Comparison of ENCODE assay signal across 10 cellular contexts in the genomic region with DNA sequence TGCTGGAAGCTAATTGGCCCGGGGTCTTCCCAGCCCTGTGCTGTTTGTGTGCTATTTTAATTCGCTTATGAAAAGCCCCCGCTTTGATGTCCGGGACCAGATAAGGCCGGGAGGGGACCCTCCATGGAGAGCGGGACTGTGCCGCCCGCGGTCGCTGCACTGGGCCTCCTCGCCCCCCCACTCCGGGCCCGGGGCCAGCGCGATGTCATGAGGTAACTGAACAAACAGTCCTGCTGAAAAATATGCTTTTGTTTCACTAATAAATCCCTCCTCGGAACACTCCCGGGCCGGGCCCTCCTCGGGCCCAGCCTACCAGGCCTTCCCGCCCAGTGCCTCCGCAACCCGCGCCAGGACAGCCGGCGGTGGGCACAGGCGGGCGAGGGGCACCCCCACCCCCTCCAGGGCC.
DNase-seq lines count a peak whose midpoint lies in the region; ATAC-seq and TF ChIP-seq lines count a peak whose summit lies in the region.
"Had no signal": no experiment of that assay in that cellular context is flagged by ENCODE, and none has a peak within 500 bp of the region (broad histone marks: within the 10 kb centered on the region; RNA-seq: fewer than 3 reads in every experiment).

No MANE protein-coding gene starts in this region.

- DNase-seq in DMS153 treated with DMSO at 0.1 percent for 48 hours (lab: John Stamatoyannopoulos, UW; ENCODE audit: unreplicated experiment) (peak; percentile 11), WTC11 (ENCODE audit: low spot score) (peak; percentile 9), left cardiac atrium (peak; percentile 72), prostate gland (ENCODE audit: low spot score) (peak; percentile 84), T1000 (lab: John Stamatoyannopoulos, UW) (no peak)
- no peak for DNase-seq in activated CD4-positive, alpha-beta T cell treated with anti-CD3 and anti-CD28 coated beads, Interleukin-2, amount 10 ng/mL, durations not matched to agents 24 days and 14 days
- DNase-seq: activated CD4-positive, alpha-beta T cell treated with anti-CD3 and anti-CD28 coated beads, Interleukin-2, amount 50 U/mL, for 4 hours; GF-D8 had no signal

- no peaks in the 10 kb centered on the region for H3K9me3 ChIP-seq in prostate gland

- H3K27me3 ChIP-seq in prostate gland (replicated peaks; ENCODE audit: insufficient read depth), result no peaks in the 10 kb centered on the region

- H3K9me3 Mint-ChIP-seq in WTC11, result no peaks in the 10 kb centered on the region
- no peaks in the 10 kb centered on the region for H3K9me3 Mint-ChIP-seq in activated CD4-positive, alpha-beta T cell treated with anti-CD3 and anti-CD28 coated beads, Interleukin-2, amount 10 ng/mL, durations not matched to agents 24 days and 14 days

- WGBS in prostate gland, result 8% methylated on average over 27 of the region's 27 CpGs

- no peaks in the 10 kb centered on the region for H3K36me3 ChIP-seq in prostate gland

- H3K27ac Mint-ChIP-seq in WTC11, result no peak overlapping the region
- no peak overlapping the region for H3K27ac Mint-ChIP-seq in activated CD4-positive, alpha-beta T cell treated with anti-CD3 and anti-CD28 coated beads, Interleukin-2, amount 10 ng/mL, durations not matched to agents 24 days and 14 days

- CTCF ChIA-PET in WTC11 (lab: Charles Lee), result no interaction called here

- H3K4me3 ChIP-seq in prostate gland, result peak overlapping the region in 1 of 2 donors; percentile 2

- ATAC-seq in WTC11 (no peak), left cardiac atrium (peak; percentile 52 to 56), HG03520 (IDR thresholded peaks at IDR 0.05; ENCODE audit: unreplicated experiment) (no peak), HG03159 (IDR thresholded peaks at IDR 0.05; ENCODE audit: unreplicated experiment) (no peak)

- no peak for TF ChIP-seq CTCF in WTC11 (IDR thresholded peaks at IDR 0.05)
- no peak for TF ChIP-seq CTCF in prostate gland (IDR thresholded peaks at IDR 0.05)

- peak; percentile 42 for TF ChIP-seq POLR2A in prostate gland (IDR thresholded peaks at IDR 0.05)

- no peak overlapping the region for H3K4me3 Mint-ChIP-seq in WTC11
- H3K4me3 Mint-ChIP-seq in activated CD4-positive, alpha-beta T cell treated with anti-CD3 and anti-CD28 coated beads, Interleukin-2, amount 10 ng/mL, durations not matched to agents 24 days and 14 days, result no peak overlapping the region

- H3K27me3 Mint-ChIP-seq in WTC11 (ENCODE audit: low read depth), result peaks cover 77% of the 10 kb centered on the region
- H3K27me3 Mint-ChIP-seq in activated CD4-positive, alpha-beta T cell treated with anti-CD3 and anti-CD28 coated beads, Interleukin-2, amount 10 ng/mL, durations not matched to agents 24 days and 14 days, result no peaks in the 10 kb centered on the region

- POLR2A ChIA-PET in WTC11 (lab: Charles Lee), result no interaction called here

- intact Hi-C loops in left cardiac atrium (cut with DNase I), result no loop called here
- intact Hi-C loops in prostate gland (cut with DNase I), result loop anchor here (1.0 kb wide), 1 partner anchor 18 kb away; no protein-coding TSS in a partner anchor
- intact Hi-C loops in activated CD4-positive, alpha-beta T cell treated with anti-CD3 and anti-CD28 coated beads, Interleukin-2, amount 10 ng/mL, durations not matched to agents 24 days and 14 days (cut with micrococcal nuclease), result no loop called here

- H3K4me1 Mint-ChIP-seq in WTC11, result peaks cover 23% of the 10 kb centered on the region
- H3K4me1 Mint-ChIP-seq in activated CD4-positive, alpha-beta T cell treated with anti-CD3 and anti-CD28 coated beads, Interleukin-2, amount 10 ng/mL, durations not matched to agents 24 days and 14 days, result peaks cover 4% of the 10 kb centered on the region

- peak overlapping the region; percentile 51 to 64 for H3K27ac ChIP-seq in prostate gland

- H3K36me3 Mint-ChIP-seq in WTC11, result no peaks in the 10 kb centered on the region
- H3K36me3 Mint-ChIP-seq in activated CD4-positive, alpha-beta T cell treated with anti-CD3 and anti-CD28 coated beads, Interleukin-2, amount 10 ng/mL, durations not matched to agents 24 days and 14 days (ENCODE audit: low read depth), result no peaks in the 10 kb centered on the region

- peaks cover 4% of the 10 kb centered on the region for H3K4me1 ChIP-seq in prostate gland (replicated peaks)

TF ChIP-seq in WTC11, 78 proteins besides CTCF, POLR2A, EP300 and RAD21:
- TF ChIP-seq, protein P1, sequence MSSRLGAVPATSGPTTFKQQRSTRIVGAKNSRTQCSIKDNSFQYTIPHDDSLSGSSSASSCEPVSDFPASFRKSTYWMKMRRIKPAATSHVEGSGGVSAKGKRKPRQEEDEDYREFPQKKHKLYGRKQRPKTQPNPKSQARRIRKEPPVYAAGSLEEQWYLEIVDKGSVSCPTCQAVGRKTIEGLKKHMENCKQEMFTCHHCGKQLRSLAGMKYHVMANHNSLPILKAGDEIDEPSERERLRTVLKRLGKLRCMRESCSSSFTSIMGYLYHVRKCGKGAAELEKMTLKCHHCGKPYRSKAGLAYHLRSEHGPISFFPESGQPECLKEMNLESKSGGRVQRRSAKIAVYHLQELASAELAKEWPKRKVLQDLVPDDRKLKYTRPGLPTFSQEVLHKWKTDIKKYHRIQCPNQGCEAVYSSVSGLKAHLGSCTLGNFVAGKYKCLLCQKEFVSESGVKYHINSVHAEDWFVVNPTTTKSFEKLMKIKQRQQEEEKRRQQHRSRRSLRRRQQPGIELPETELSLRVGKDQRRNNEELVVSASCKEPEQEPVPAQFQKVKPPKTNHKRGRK (CRISPR knock-in tag; IDR thresholded peaks at IDR 0.05; ENCODE audit: borderline replicate concordance), result no peak
- no peak for TF ChIP-seq ZNF396 (CRISPR knock-in tag; IDR thresholded peaks at IDR 0.05; ENCODE audit: borderline replicate concordance)
- TF ChIP-seq GTF2I (CRISPR knock-in tag; conservative IDR thresholded peaks at IDR 0.05), result no peak
- TF ChIP-seq KAT7 (CRISPR knock-in tag; IDR thresholded peaks at IDR 0.05; ENCODE audit: borderline replicate concordance), result no peak
- TF ChIP-seq OVOL2 (CRISPR knock-in tag; IDR thresholded peaks at IDR 0.05; ENCODE audit: borderline replicate concordance), result no peak
- TF ChIP-seq FOXJ3 (CRISPR knock-in tag; IDR thresholded peaks at IDR 0.05; ENCODE audit: borderline replicate concordance), result no peak
- TF ChIP-seq, protein P2, sequence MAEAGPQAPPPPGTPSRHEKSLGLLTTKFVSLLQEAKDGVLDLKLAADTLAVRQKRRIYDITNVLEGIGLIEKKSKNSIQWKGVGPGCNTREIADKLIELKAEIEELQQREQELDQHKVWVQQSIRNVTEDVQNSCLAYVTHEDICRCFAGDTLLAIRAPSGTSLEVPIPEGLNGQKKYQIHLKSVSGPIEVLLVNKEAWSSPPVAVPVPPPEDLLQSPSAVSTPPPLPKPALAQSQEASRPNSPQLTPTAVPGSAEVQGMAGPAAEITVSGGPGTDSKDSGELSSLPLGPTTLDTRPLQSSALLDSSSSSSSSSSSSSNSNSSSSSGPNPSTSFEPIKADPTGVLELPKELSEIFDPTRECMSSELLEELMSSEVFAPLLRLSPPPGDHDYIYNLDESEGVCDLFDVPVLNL (CRISPR knock-in tag; IDR thresholded peaks at IDR 0.05; ENCODE audit: borderline replicate concordance, low read depth), result no peak
- no peak for TF ChIP-seq ZNF671 (CRISPR knock-in tag; IDR thresholded peaks at IDR 0.05)
- no peak for TF ChIP-seq ZNF232 (CRISPR knock-in tag; IDR thresholded peaks at IDR 0.05)
- TF ChIP-seq SMAD4 (CRISPR knock-in tag; IDR thresholded peaks at IDR 0.05), result no peak
- no peak for TF ChIP-seq CBFB (CRISPR knock-in tag; IDR thresholded peaks at IDR 0.05; ENCODE audit: low read depth)
TF ChIP-seq in WTC11: peak in this region for 0.

Comparison
In these comparisons a context has a peak if more than half of its experiments do, and no peak if none do; other contexts are left out.
1. DNase-seq: peak in DMS153 treated with DMSO at 0.1 percent for 48 hours (single experiment), WTC11 (single experiment), left cardiac atrium (single experiment) and prostate gland (single experiment); none in T1000 (single experiment) and activated CD4-positive, alpha-beta T cell treated with anti-CD3 and anti-CD28 coated beads, Interleukin-2, amount 10 ng/mL, durations not matched to agents 24 days and 14 days (single experiment).
2. ATAC-seq: peak in left cardiac atrium (2 of 2); none in WTC11 (single experiment), HG03520 (single experiment) and HG03159 (single experiment).